Comparison of ENCODE assay signal across 31 cellular contexts in genomic region chr4:54933579-54933978, GRCh38.
DNase-seq lines count a peak whose midpoint lies in the region; ATAC-seq, FAIRE-seq and TF ChIP-seq lines count a peak whose summit lies in the region.
"Had no signal": no experiment of that assay in that cellular context is flagged by ENCODE, and none has a peak within 500 bp of the region (broad histone marks: within the 10 kb centered on the region; RNA-seq: fewer than 3 reads in every experiment).

No MANE protein-coding gene starts in this region.

- in situ Hi-C loops in HepG2 (cut with HindIII; ENCODE audit: extremely low pct_ligation_motif_present, low pct_unique_long_range_greater_than_20kb) (no loop called here), K562 (cut with MboI) (no loop called here)

- H3K9me3 ChIP-seq in HepG2 (ENCODE audit: low read length) (no peaks in the 10 kb centered on the region), right lobe of liver (no peaks in the 10 kb centered on the region), K562 (replicated peaks; ENCODE audit: control insufficient read depth, insufficient read depth, low read depth, low read length) (no peaks in the 10 kb centered on the region)
- H3K9me3 ChIP-seq: A549; BE2C; BLaER1; BLaER1 treated with 17β-estradiol and CSF1 and Interleukin-3, amounts not matched to agents 10 nM and 100 nM; Caco-2 had no signal

- TF ChIP-seq CTCF in HepG2 (CRISPR knock-in tag; IDR thresholded peaks at IDR 0.05), result no peak
- TF ChIP-seq CTCF in right lobe of liver (IDR thresholded peaks at IDR 0.05), result no peak
- no peak for TF ChIP-seq CTCF in K562 (IDR thresholded peaks at IDR 0.05 in 2 of 3, conservative IDR thresholded peaks at IDR 0.05 in 1 of 3; ENCODE audit: insufficient read depth in 2 of 3, low read depth in 1 of 3, low read length in 3 of 3)

- CTCF ChIA-PET in HepG2 (lab: Yijun Ruan, JAX; ENCODE audit: low intra/inter-chr PET ratio, low total read pairs) (no interaction called here), K562 (lab: Yijun Ruan, JAX; ENCODE audit: low intra/inter-chr PET ratio) (no interaction called here)

- TF ChIP-seq POLR2A in HepG2 (IDR thresholded peaks at IDR 0.05; ENCODE audit: insufficient read depth in 1 of 2, low read depth in 2 of 2, low read length in 2 of 2) (no peak), right lobe of liver (IDR thresholded peaks at IDR 0.05) (no peak), K562 (conservative IDR thresholded peaks at IDR 0.05) (no peak)

- H3K9ac ChIP-seq in HepG2 (ENCODE audit: insufficient read depth, low read depth, low read length), result no peak overlapping the region
- no peak overlapping the region for H3K9ac ChIP-seq in K562 (ENCODE audit: insufficient read depth in 1 of 2, low read depth in 2 of 2, low read length in 2 of 2)
- H3K9ac ChIP-seq: BLaER1; BLaER1 treated with 17β-estradiol and CSF1 and Interleukin-3, amounts not matched to agents 10 nM and 100 nM had no signal

- no TSS peak for BruUV-seq in HepG2 (replicated peaks; lab: Mats Ljungman, UMichigan)
- no TSS peak for BruUV-seq in K562 (replicated peaks; lab: Mats Ljungman, UMichigan)

- POLR2A ChIA-PET in HepG2 (lab: Yijun Ruan, JAX), result no interaction called here
- POLR2A ChIA-PET in K562 (lab: Yijun Ruan, JAX), result no interaction called here

- H3K79me2 ChIP-seq in HepG2 (ENCODE audit: insufficient read depth, low read length) (no peaks in the 10 kb centered on the region), K562 (ENCODE audit: control insufficient read depth, insufficient read depth, low read length) (no peaks in the 10 kb centered on the region)

- no peak for DNase-seq in HepG2 (ENCODE audit: low spot score)
- DNase-seq in right lobe of liver, result no peak
- no peak for DNase-seq in K562 (ENCODE audit: extremely low read depth in 1 of 4, low spot score in 3 of 4)
- DNase-seq: 8988T; ACHN; AML-193; BE2C; C1 segment of cervical spinal cord; Caco-2; Calu3; CD4-positive, alpha-beta memory T cell; CD4-positive, alpha-beta T cell; CD4-positive, CD25-positive, alpha-beta regulatory T cell; CD8-positive, alpha-beta memory T cell; CD8-positive, alpha-beta T cell; COR-L47; DMS 273 treated with DMSO at 0.1 percent for 48 hours; DMS153; DMS53; DMS79; DMS79 treated with DMSO at 0.1 percent for 48 hours; DND-41; EL had no signal

- H3K36me3 ChIP-seq in HepG2 (replicated peaks in 1 of 2; ENCODE audit: control insufficient read depth in 1 of 2, insufficient read depth in 2 of 2, low read length in 2 of 2) (no peaks in the 10 kb centered on the region), right lobe of liver (no peaks in the 10 kb centered on the region), K562 (ENCODE audit: control insufficient read depth, insufficient read depth, low read length) (no peaks in the 10 kb centered on the region)
- H3K36me3 ChIP-seq: BE2C; BLaER1; BLaER1 treated with 17β-estradiol and CSF1 and Interleukin-3, amounts not matched to agents 10 nM and 100 nM had no signal

- ATAC-seq in HepG2, result no peak
- no peak for ATAC-seq in right lobe of liver
- ATAC-seq in K562, result no peak
- ATAC-seq in HG03457 (IDR thresholded peaks at IDR 0.05; ENCODE audit: unreplicated experiment), result no peak
- ATAC-seq: A549; CD8-positive, alpha-beta T cell had no signal

- no peak for TF ChIP-seq RAD21 in HepG2 (CRISPR knock-in tag; IDR thresholded peaks at IDR 0.05)
- TF ChIP-seq RAD21 in K562 (CRISPR knock-in tag; conservative IDR thresholded peaks at IDR 0.05 in 1 of 2, IDR thresholded peaks at IDR 0.05 in 1 of 2), result no peak

- H3K4me2 ChIP-seq in HepG2 (ENCODE audit: low read depth, low read length), result no peak overlapping the region
- no peak overlapping the region for H3K4me2 ChIP-seq in K562 (ENCODE audit: insufficient read depth, low read length)
- H3K4me2 ChIP-seq: A549; BLaER1; BLaER1 treated with 17β-estradiol and CSF1 and Interleukin-3, amounts not matched to agents 10 nM and 100 nM had no signal

- TF ChIP-seq EP300 in HepG2 (IDR thresholded peaks at IDR 0.05; ENCODE audit: low read depth in 2 of 2, low read length in 2 of 2) (no peak), HepG2 (CRISPR knock-in tag; IDR thresholded peaks at IDR 0.05; ENCODE audit: borderline replicate concordance) (no peak), K562 (IDR thresholded peaks at IDR 0.05; ENCODE audit: low read length) (no peak)

- no peaks in the 10 kb centered on the region for H3K9me1 ChIP-seq in K562 (ENCODE audit: control insufficient read depth, insufficient read depth, low read length)

- 13% methylated on average over 2 of the region's 2 CpGs for whole genome bisulfite sequencing in HepG2 (ENCODE audit: low lambda C conversion rate)
- 68% methylated on average over 2 of the region's 2 CpGs for WGBS in right lobe of liver (ENCODE audit: insufficient coverage, low coverage, low lambda C conversion rate, missing lambda C conversion rate)
- WGBS in K562 (ENCODE audit: insufficient coverage, low coverage, missing lambda C conversion rate), result 0% methylated on average over 2 of the region's 2 CpGs

- H3K4me1 ChIP-seq in HepG2 (ENCODE audit: insufficient read depth, low read length) (no peaks in the 10 kb centered on the region), right lobe of liver (no peaks in the 10 kb centered on the region), K562 (replicated peaks in 1 of 2; ENCODE audit: control insufficient read depth in 2 of 2, insufficient read depth in 2 of 2, low read length in 2 of 2) (no peaks in the 10 kb centered on the region; a peak in 1 of 5 replicates)
- H3K4me1 ChIP-seq: A549, BE2C, Caco-2 had no signal

- H2AFZ ChIP-seq in HepG2 (ENCODE audit: low read length) (no peak overlapping the region), K562 (ENCODE audit: low read depth, low read length) (no peak overlapping the region)

- no peak for FAIRE-seq in HepG2 (lab: Jason Lieb, UNC)
- FAIRE-seq in K562 (lab: Jason Lieb, UNC), result no peak
- FAIRE-seq: A204.1, A549, D721Med had no signal

- H3K4me3 ChIP-seq in HepG2 (replicated peaks in 1 of 3; ENCODE audit: insufficient read depth in 1 of 3, low read depth in 2 of 3, low read length in 3 of 3), result no peak overlapping the region
- H3K4me3 ChIP-seq in right lobe of liver, result no peak overlapping the region
- H3K4me3 ChIP-seq in K562, result no peak overlapping the region
- H3K4me3 ChIP-seq: A549; BLaER1; BLaER1 treated with 17β-estradiol and CSF1 and Interleukin-3, amounts not matched to agents 10 nM and 100 nM had no signal

- intact Hi-C loops in HepG2 (cut with micrococcal nuclease; ENCODE audit: unreplicated experiment) (no loop called here), right lobe of liver (cut with DNase I) (no loop called here), K562 (cut with micrococcal nuclease) (no loop called here)

- H3K27me3 ChIP-seq in HepG2 (ENCODE audit: control insufficient read depth in 1 of 2, insufficient read depth in 2 of 2, low read length in 2 of 2) (no peaks in the 10 kb centered on the region; a peak in 1 of 5 replicates), right lobe of liver (no peaks in the 10 kb centered on the region), K562 (ENCODE audit: control insufficient read depth in 2 of 2, insufficient read depth in 2 of 2, low read length in 2 of 2) (no peaks in the 10 kb centered on the region; a peak in 1 of 5 replicates)
- H3K27me3 ChIP-seq: BE2C; BLaER1; BLaER1 treated with 17β-estradiol and CSF1 and Interleukin-3, amounts not matched to agents 10 nM and 100 nM had no signal

- H4K20me1 ChIP-seq in HepG2 (ENCODE audit: insufficient read depth, low read length) (no peaks in the 10 kb centered on the region), K562 (replicated peaks; ENCODE audit: control insufficient read depth, insufficient read depth, low read length) (no peaks in the 10 kb centered on the region)
- H4K20me1 ChIP-seq: BLaER1; BLaER1 treated with 17β-estradiol and CSF1 and Interleukin-3, amounts not matched to agents 10 nM and 100 nM had no signal

- no peak overlapping the region for H3K27ac ChIP-seq in HepG2 (ENCODE audit: extremely low read length, insufficient read depth, low read length)
- H3K27ac ChIP-seq in right lobe of liver, result no peak overlapping the region
- no peak overlapping the region for H3K27ac ChIP-seq in K562 (ENCODE audit: extremely low read depth, low read depth, low read length)
- H3K27ac ChIP-seq: 22Rv1; A549; BLaER1; BLaER1 treated with 17β-estradiol and CSF1 and Interleukin-3, amounts not matched to agents 10 nM and 100 nM; C4-2B had no signal

TF ChIP-seq in HepG2, 621 proteins besides CTCF, POLR2A, EP300 and RAD21:
- TF ChIP-seq MNT (IDR thresholded peaks at IDR 0.05) (no peak), MAFK (conservative IDR thresholded peaks at IDR 0.05 in 1 of 2, IDR thresholded peaks at IDR 0.05 in 1 of 2; ENCODE audit: low read length in 2 of 2) (peak; percentile 56 to 66), MAFF (IDR thresholded peaks at IDR 0.05; ENCODE audit: low read depth, low read length) (peak; percentile 44; the same call in 1 of the 2 replicates)

TF ChIP-seq in K562, 482 proteins besides CTCF, POLR2A, EP300 and RAD21:
- TF ChIP-seq CSDE1 (IDR thresholded peaks at IDR 0.05) (no peak), CAMTA2 (CRISPR knock-in tag; conservative IDR thresholded peaks at IDR 0.05) (no peak), NFYB (IDR thresholded peaks at IDR 0.05; ENCODE audit: extremely low read depth, insufficient read length) (no peak), STAG1 (CRISPR knock-in tag; IDR thresholded peaks at IDR 0.05; ENCODE audit: borderline replicate concordance) (no peak), ZNF316 (IDR thresholded peaks at IDR 0.05) (peak; percentile 54; the same call in 1 of the 2 replicates), MAFG (tag; conservative IDR thresholded peaks at IDR 0.05) (0 out of 2 replicates have a peak, but pooled peaks have one; percentile 22)

Comparison
In these comparisons a context has a peak if more than half of its experiments do, and no peak if none do; other contexts are left out.
1. Of the 241 proteins assayed by ChIP-seq in both HepG2 and K562: peak only in HepG2: MAFF and MAFK; only in K562: MAFG; in both: none; in neither: 238.